8 cellular contexts compared by ENCODE assay signal in the genomic region with DNA sequence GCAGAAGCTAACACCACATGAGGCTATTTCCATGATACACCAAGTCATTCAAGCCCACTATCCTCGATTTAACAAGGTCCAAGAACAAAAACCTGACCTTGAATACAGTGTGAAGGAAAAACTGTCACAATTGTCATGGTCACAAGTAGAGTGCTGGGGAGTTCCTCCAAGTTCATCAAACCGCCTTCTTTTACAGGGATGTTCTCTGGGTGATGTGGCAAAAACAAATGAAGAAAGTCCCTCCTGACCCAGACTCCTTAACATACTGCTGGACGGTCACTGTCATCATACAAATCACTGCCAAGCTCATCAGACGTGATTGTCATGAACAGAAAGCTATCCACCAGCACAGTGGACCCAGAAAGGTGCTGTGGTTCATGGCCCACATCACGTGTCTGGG.
"Had no signal": no experiment of that assay in that cellular context is flagged by ENCODE, and none has a peak within 500 bp of the region (broad histone marks: within the 10 kb centered on the region; RNA-seq: fewer than 3 reads in every experiment).

No MANE protein-coding gene starts in this region.

- H3K27ac Mint-ChIP-seq: nephron progenitor cell, WTC11 had no signal

- H3K27me3 Mint-ChIP-seq: stimulated activated naive B cell treated with anti-CD40 and anti-IgM and Interleukin-4, amounts not matched to agents 10 μg/mL and 1 μg/mL and 100 μg/mL, for 72 hours had no signal

- H3K4me3 Mint-ChIP-seq: nephron progenitor cell, WTC11 had no signal

- H3K4me2 ChIP-seq: hepatocyte had no signal

- H3K27me3 ChIP-seq: hepatocyte, suprapubic skin, upper lobe of left lung had no signal

- H2AFZ ChIP-seq: hepatocyte had no signal

- DNase-seq: activated CD4-positive, alpha-beta T cell treated with anti-CD3 and anti-CD28 coated beads for 4 hours; activated naive CD4-positive, alpha-beta T cell treated with Interleukin-2 at 50 U/mL for 16 hours; nephron progenitor cell; stimulated activated naive B cell treated with anti-CD40 and anti-IgM and Interleukin-4, amounts not matched to agents 10 μg/mL and 1 μg/mL and 100 μg/mL, for 72 hours; upper lobe of left lung had no signal

- H3K36me3 Mint-ChIP-seq: WTC11 had no signal

- ATAC-seq: WTC11 had no signal

- H3K27ac ChIP-seq: hepatocyte, suprapubic skin had no signal

- H3K4me3 ChIP-seq: hepatocyte, suprapubic skin, upper lobe of left lung had no signal

- H3K9me3 Mint-ChIP-seq: nephron progenitor cell; stimulated activated naive B cell treated with anti-CD40 and anti-IgM and Interleukin-4, amounts not matched to agents 10 μg/mL and 1 μg/mL and 100 μg/mL, for 72 hours; WTC11 had no signal

- H3K36me3 ChIP-seq: suprapubic skin, upper lobe of left lung had no signal

- H3K9me3 ChIP-seq: suprapubic skin, upper lobe of left lung had no signal
